22 cellular contexts compared by ENCODE assay signal in genomic region chr18:32360682-32361345, GRCh38.
"Had no signal": no experiment of that assay in that cellular context is flagged by ENCODE, and none has a peak within 500 bp of the region (broad histone marks: within the 10 kb centered on the region; RNA-seq: fewer than 3 reads in every experiment).

No MANE protein-coding gene starts in this region.

- H3K36me3 ChIP-seq: adrenal gland, breast epithelium, right lobe of liver, thoracic aorta, WERI-Rb-1 had no signal

- H3K9me3 Mint-ChIP-seq: activated T-cell treated with anti-CD3 and anti-CD28 coated beads, Interleukin-2, amount 50 U/mL, for 4 hours; activated T-helper 2 cell treated with anti-CD3 and anti-CD28 coated beads, Interferon-gamma antibody, Interleukin-2, Interleukin-4, amounts not matched to agents 10 μg/mL and 5 μg/mL and 100 μg/mL, durations not matched to agents 14 hours and 24 hours and 36 hours; nephron had no signal

- H3K9me3 ChIP-seq: adrenal gland, breast epithelium, right lobe of liver, thoracic aorta had no signal

- H3K27ac Mint-ChIP-seq: activated naive CD8-positive, alpha-beta T cell; activated T-helper 2 cell treated with anti-CD3 and anti-CD28 coated beads, Interferon-gamma antibody, Interleukin-2, Interleukin-4, amounts not matched to agents 10 μg/mL and 5 μg/mL and 100 μg/mL, durations not matched to agents 14 hours and 24 hours and 36 hours; nephron had no signal

- H3K4me1 ChIP-seq: breast epithelium had no signal

- H3K4me3 Mint-ChIP-seq: activated naive CD8-positive, alpha-beta T cell; activated T-cell treated with anti-CD3 and anti-CD28 coated beads, Interleukin-2, amount 50 U/mL, for 4 hours; nephron had no signal

- DNase-seq: activated CD4-positive, alpha-beta T cell treated with anti-CD3 and anti-CD28 coated beads for 48 hours; activated CD4-positive, alpha-beta T cell treated with anti-CD3 and anti-CD28 coated beads, Interleukin-2, amount 50 U/mL, for 48 hours; activated CD8-positive, alpha-beta memory T cell treated with anti-CD3 and anti-CD28 coated beads, Interleukin-2, amount 50 U/mL, for 48 hours; activated naive CD4-positive, alpha-beta T cell; activated T-cell treated with anti-CD3 and anti-CD28 coated beads, Interleukin-2, amount 50 U/mL, for 4 hours; adrenal gland; central memory CD4-positive, alpha-beta T cell; hippocampal formation; left cardiac atrium; left ventricle myocardium superior; right lobe of liver; stimulated activated CD4-positive, alpha-beta T cell treated with anti-CD3 and anti-CD28 coated beads, Interleukin-2, amount 100 ng/mL, for 48 hours; stimulated activated naive CD8-positive, alpha-beta T cell treated with anti-CD3 and anti-CD28 coated beads, Interleukin-15, Interleukin-2, amounts not matched to agents 100 U/mL and 50 U/mL, for 24 hours; T-helper 9 cell; trophoblast cell; WERI-Rb-1 had no signal

- H3K4me1 Mint-ChIP-seq: nephron had no signal

- H3K27ac ChIP-seq: right lobe of liver, thoracic aorta, WERI-Rb-1 had no signal

- H3K4me3 ChIP-seq: adrenal gland, breast epithelium, right lobe of liver, thoracic aorta had no signal

- H3K36me3 Mint-ChIP-seq: activated naive CD8-positive, alpha-beta T cell had no signal

- H3K27me3 ChIP-seq: adrenal gland, breast epithelium, right lobe of liver had no signal

- ATAC-seq: activated CD4-positive, CD25-positive, alpha-beta regulatory T cell treated with anti-CD3 and anti-CD28 coated beads, Interleukin-2, amount 50 U/mL, for 24 hours; activated T-cell treated with anti-CD3 and anti-CD28 coated beads, Interleukin-2, amount 50 U/mL, for 4 hours; left cardiac atrium; left ventricle myocardium superior; right lobe of liver; stimulated activated naive CD8-positive, alpha-beta T cell treated with anti-CD3 and anti-CD28 coated beads, Interleukin-15, Interleukin-2, amounts not matched to agents 100 U/mL and 50 U/mL, for 24 hours had no signal
